Comparison of ENCODE assay signal across 20 cellular contexts in genomic region chr5:132204736-132205135, GRCh38. TPM values are rescaled to one million over a fixed set of nuclear protein-coding genes. Genes with fewer than 3 reads are reported as not detected.
"Had no signal": no experiment of that assay in that cellular context is flagged by ENCODE, and none has a peak within 500 bp of the region (broad histone marks: within the 10 kb centered on the region; RNA-seq: fewer than 3 reads in every experiment).

No MANE protein-coding gene starts in this region.

- H3K27me3 ChIP-seq: breast epithelium, gastroesophageal sphincter, heart right ventricle, thyroid gland had no signal

- DNase-seq: activated CD4-positive, alpha-beta T cell treated with anti-CD3 and anti-CD28 coated beads for 1 hour; activated CD4-positive, alpha-beta T cell treated with anti-CD3 and anti-CD28 coated beads, Interleukin-2, amount 50 U/mL, for 48 hours; activated naive CD4-positive, alpha-beta T cell treated with anti-CD3 and anti-CD28 coated beads, Interleukin-2, amount 10 ng/mL, durations not matched to agents 7 days and 5 days; activated naive CD8-positive, alpha-beta T cell treated with anti-CD3 and anti-CD28 coated beads, Interleukin-2, amount 50 U/mL, for 24 hours; activated T-cell treated with anti-CD3 and anti-CD28 coated beads, Interleukin-2, amount 50 U/mL, for 24 hours; cerebellar nuclear complex; effector CD4-positive, alpha-beta T cell; heart right ventricle; retina; stimulated activated naive CD4-positive, alpha-beta T cell treated with Interleukin-2 at 50 U/mL for 16 hours; T-helper 2 cell; thyroid gland had no signal

- H3K27ac ChIP-seq: breast epithelium, gastroesophageal sphincter, thyroid gland, VCaP had no signal

- H3K4me3 ChIP-seq: breast epithelium, gastroesophageal sphincter, heart right ventricle, thyroid gland had no signal

- H3K27ac Mint-ChIP-seq: activated naive CD4-positive, alpha-beta T cell treated with anti-CD3 and anti-CD28 coated beads, Interleukin-2, amount 10 ng/mL, durations not matched to agents 7 days and 5 days; activated naive CD8-positive, alpha-beta T cell treated with anti-CD3 and anti-CD28 coated beads, Interleukin-2, amount 50 U/mL, for 24 hours; activated T-cell treated with anti-CD3 and anti-CD28 coated beads, Interleukin-2, amount 50 U/mL, for 24 hours; activated T-helper 2 cell treated with anti-CD3 and anti-CD28 coated beads, Interferon-gamma antibody, Interleukin-2, Interleukin-4, amounts not matched to agents 10 μg/mL and 5 μg/mL and 100 μg/mL, durations not matched to agents 14 hours and 24 hours and 36 hours; memory B cell; naive thymus-derived CD4-positive, alpha-beta T cell had no signal

- H3K9me3 ChIP-seq: breast epithelium, gastroesophageal sphincter, heart right ventricle, thyroid gland had no signal

- ATAC-seq: activated naive CD8-positive, alpha-beta T cell treated with anti-CD3 and anti-CD28 coated beads, Interleukin-2, amount 50 U/mL, for 24 hours; esophagus mucosa; gastroesophageal sphincter; naive thymus-derived CD4-positive, alpha-beta T cell had no signal

- H3K36me3 Mint-ChIP-seq: activated naive CD4-positive, alpha-beta T cell treated with anti-CD3 and anti-CD28 coated beads, Interleukin-2, amount 10 ng/mL, durations not matched to agents 7 days and 5 days; memory B cell had no signal

- H3K4me1 ChIP-seq: breast epithelium, thyroid gland had no signal

- H3K4me3 Mint-ChIP-seq: activated naive CD4-positive, alpha-beta T cell treated with anti-CD3 and anti-CD28 coated beads, Interleukin-2, amount 10 ng/mL, durations not matched to agents 7 days and 5 days; activated naive CD8-positive, alpha-beta T cell treated with anti-CD3 and anti-CD28 coated beads, Interleukin-2, amount 50 U/mL, for 24 hours; activated T-cell treated with anti-CD3 and anti-CD28 coated beads, Interleukin-2, amount 50 U/mL, for 24 hours; memory B cell; naive thymus-derived CD4-positive, alpha-beta T cell had no signal

- H3K9me3 Mint-ChIP-seq: activated naive CD4-positive, alpha-beta T cell treated with anti-CD3 and anti-CD28 coated beads, Interleukin-2, amount 10 ng/mL, durations not matched to agents 7 days and 5 days; activated naive CD8-positive, alpha-beta T cell treated with anti-CD3 and anti-CD28 coated beads, Interleukin-2, amount 50 U/mL, for 24 hours; activated T-cell treated with anti-CD3 and anti-CD28 coated beads, Interleukin-2, amount 50 U/mL, for 24 hours; activated T-helper 2 cell treated with anti-CD3 and anti-CD28 coated beads, Interferon-gamma antibody, Interleukin-2, Interleukin-4, amounts not matched to agents 10 μg/mL and 5 μg/mL and 100 μg/mL, durations not matched to agents 14 hours and 24 hours and 36 hours; naive thymus-derived CD4-positive, alpha-beta T cell had no signal

- H3K4me1 Mint-ChIP-seq: activated naive CD4-positive, alpha-beta T cell treated with anti-CD3 and anti-CD28 coated beads, Interleukin-2, amount 10 ng/mL, durations not matched to agents 7 days and 5 days; activated naive CD8-positive, alpha-beta T cell treated with anti-CD3 and anti-CD28 coated beads, Interleukin-2, amount 50 U/mL, for 24 hours had no signal

RNA-seq across cellular contexts. Expression of gene P4HA2, which starts 22.9 kb away (rescaled TPM):
- polyA plus RNA-seq: naive thymus-derived CD4-positive, alpha-beta T cell had no signal

RNA-seq across cellular contexts. Expression of gene PDLIM4, which starts 52.8 kb away (rescaled TPM):
- total RNA-seq: mononuclear cell had no signal
- polyA plus RNA-seq: naive thymus-derived CD4-positive, alpha-beta T cell had no signal
